In the genomic region with DNA sequence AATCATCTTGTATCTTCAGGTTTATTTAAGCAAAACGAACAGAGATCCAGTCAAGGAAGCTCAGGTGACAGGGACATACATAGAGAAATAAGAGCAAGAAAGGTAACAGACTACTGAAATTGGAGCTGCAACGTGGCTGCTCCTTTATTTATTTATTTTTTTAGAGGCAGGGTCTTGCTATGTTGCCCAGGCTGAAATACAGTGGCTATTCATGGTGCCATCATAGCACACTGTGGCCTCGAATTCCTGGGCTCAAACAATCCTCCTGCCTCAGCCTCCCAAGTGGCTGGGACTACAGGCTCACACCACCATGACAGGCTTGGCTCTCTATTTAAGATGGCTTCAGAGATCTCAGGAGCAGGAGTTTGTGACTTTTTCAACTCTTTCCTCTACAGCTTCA, we compare ENCODE assay signal across 25 cellular contexts. TPM values are rescaled to one million over a fixed set of nuclear protein-coding genes. Genes with fewer than 3 reads are reported as not detected.
"Had no signal": no experiment of that assay in that cellular context is flagged by ENCODE, and none has a peak within 500 bp of the region (broad histone marks: within the 10 kb centered on the region; RNA-seq: fewer than 3 reads in every experiment).

No MANE protein-coding gene starts in this region.

- H3K27ac Mint-ChIP-seq: activated CD4-positive, alpha-beta memory T cell treated with anti-CD3 and anti-CD28 coated beads, Interleukin-2, amount 10 ng/mL, durations not matched to agents 7 days and 5 days; activated CD4-positive, alpha-beta T cell treated with anti-CD3 and anti-CD28 coated beads, Interleukin-2, amount 10 ng/mL, durations not matched to agents 7 days and 5 days; activated naive CD4-positive, alpha-beta T cell treated with anti-CD3 and anti-CD28 coated beads for 36 hours; activated naive CD8-positive, alpha-beta T cell; activated T-helper 17 cell treated with anti-CD3 and anti-CD28 coated beads, Interleukin-2, amount 50 U/mL, for 72 hours; T-cell had no signal

- H3K36me3 Mint-ChIP-seq: activated naive CD8-positive, alpha-beta T cell; T-cell had no signal

- DNase-seq: activated CD4-positive, alpha-beta memory T cell treated with anti-CD3 and anti-CD28 coated beads, Interleukin-2, amount 10 ng/mL, durations not matched to agents 7 days and 5 days; activated CD4-positive, alpha-beta T cell treated with anti-CD3 and anti-CD28 coated beads, Interleukin-2, amount 10 ng/mL, durations not matched to agents 7 days and 5 days; activated CD4-positive, CD25-positive, alpha-beta regulatory T cell; activated gamma-delta T cell; activated naive CD4-positive, alpha-beta T cell treated with anti-CD3 and anti-CD28 coated beads for 36 hours; activated T-cell treated with anti-CD3 and anti-CD28 coated beads for 4 hours; activated T-cell treated with anti-CD3 and anti-CD28 coated beads, Interleukin-2, amount 50 U/mL, for 48 hours; caudate nucleus; KG1; NCI-H1930; NCI-H2171 treated with DMSO at 0.1 percent for 48 hours; NCI-H345; NCI-H510A; NCI-H526 treated with DMSO at 0.1 percent for 48 hours; NCI-H82; Peyer's patch; Right ventricle myocardium superior; T-cell; T1000 had no signal

- H3K9me3 Mint-ChIP-seq: activated CD4-positive, alpha-beta memory T cell treated with anti-CD3 and anti-CD28 coated beads, Interleukin-2, amount 10 ng/mL, durations not matched to agents 7 days and 5 days; activated CD4-positive, alpha-beta T cell treated with anti-CD3 and anti-CD28 coated beads, Interleukin-2, amount 10 ng/mL, durations not matched to agents 7 days and 5 days; activated naive CD4-positive, alpha-beta T cell treated with anti-CD3 and anti-CD28 coated beads for 36 hours; activated T-helper 17 cell treated with anti-CD3 and anti-CD28 coated beads, Interleukin-2, amount 50 U/mL, for 72 hours; T-cell had no signal

- H3K9me3 ChIP-seq: breast epithelium, Peyer's patch, SJSA1 had no signal

- H3K4me3 ChIP-seq: breast epithelium, Peyer's patch, SJSA1 had no signal

- H3K4me3 Mint-ChIP-seq: activated CD4-positive, alpha-beta memory T cell treated with anti-CD3 and anti-CD28 coated beads, Interleukin-2, amount 10 ng/mL, durations not matched to agents 7 days and 5 days; activated CD4-positive, alpha-beta T cell treated with anti-CD3 and anti-CD28 coated beads, Interleukin-2, amount 10 ng/mL, durations not matched to agents 7 days and 5 days; activated naive CD4-positive, alpha-beta T cell treated with anti-CD3 and anti-CD28 coated beads for 36 hours; activated naive CD8-positive, alpha-beta T cell; activated T-helper 17 cell treated with anti-CD3 and anti-CD28 coated beads, Interleukin-2, amount 50 U/mL, for 72 hours; T-cell had no signal

- H3K27ac ChIP-seq: breast epithelium, Peyer's patch, RWPE1 had no signal

- H3K4me1 ChIP-seq: breast epithelium, Peyer's patch had no signal

- H3K27me3 ChIP-seq: breast epithelium, Peyer's patch, SJSA1 had no signal

- H3K36me3 ChIP-seq: breast epithelium, Peyer's patch, SJSA1 had no signal

- H3K4me1 Mint-ChIP-seq: activated CD4-positive, alpha-beta memory T cell treated with anti-CD3 and anti-CD28 coated beads, Interleukin-2, amount 10 ng/mL, durations not matched to agents 7 days and 5 days; activated CD4-positive, alpha-beta T cell treated with anti-CD3 and anti-CD28 coated beads, Interleukin-2, amount 10 ng/mL, durations not matched to agents 7 days and 5 days; activated T-helper 17 cell treated with anti-CD3 and anti-CD28 coated beads, Interleukin-2, amount 50 U/mL, for 72 hours had no signal

RNA-seq across cellular contexts. Expression of gene COL1A2, which starts 46.4 kb away (rescaled TPM):
- total RNA-seq: activated T-helper 17 cell treated with anti-CD3 and anti-CD28 coated beads, Interleukin-2, amount 50 U/mL, for 72 hours; MCF 10A had no signal
